In the genomic region with DNA sequence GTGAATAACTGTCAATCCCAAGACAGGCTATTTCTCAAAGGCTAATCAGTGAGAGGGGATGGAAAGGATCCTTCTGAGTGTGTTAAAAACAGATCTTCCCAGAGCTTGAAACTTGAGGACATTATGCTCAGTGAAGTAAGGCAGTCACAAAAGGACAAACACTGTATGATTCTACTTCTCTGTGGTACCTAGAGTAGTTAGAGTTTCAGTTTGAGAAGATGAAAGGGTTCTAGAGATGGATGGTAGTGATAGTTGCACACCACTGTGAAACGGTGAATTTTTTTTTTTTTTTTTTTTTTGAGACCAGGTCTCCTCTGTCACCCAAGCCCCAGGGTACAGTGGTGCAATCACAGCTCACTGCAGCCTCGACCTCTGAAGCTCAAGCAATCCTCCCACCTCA, we compare ENCODE assay signal across 25 cellular contexts.
DNase-seq lines count a peak whose midpoint lies in the region; ATAC-seq and TF ChIP-seq lines count a peak whose summit lies in the region.
"Had no signal": no experiment of that assay in that cellular context is flagged by ENCODE, and none has a peak within 500 bp of the region (broad histone marks: within the 10 kb centered on the region; RNA-seq: fewer than 3 reads in every experiment).

No MANE protein-coding gene starts in this region.

- TF ChIP-seq CTCF in cardiac muscle cell (IDR thresholded peaks at IDR 0.05; ENCODE audit: low read depth, low read length): no peak
- no peak for TF ChIP-seq CTCF in transverse colon (IDR thresholded peaks at IDR 0.05)

- no peaks in the 10 kb centered on the region for H3K9me3 ChIP-seq in cardiac muscle cell (ENCODE audit: low read depth)
- no peaks in the 10 kb centered on the region for H3K9me3 ChIP-seq in transverse colon
- H3K9me3 ChIP-seq: uterus had no signal

- no peak overlapping the region for H3K4me3 ChIP-seq in cardiac muscle cell
- H3K4me3 ChIP-seq in transverse colon: no peak overlapping the region
- H3K4me3 ChIP-seq: uterus had no signal

- H3K4me1 ChIP-seq in cardiac muscle cell (ENCODE audit: low read depth): peaks cover 52% of the 10 kb centered on the region
- peaks cover 5 to 17% (median 8%) of the 10 kb centered on the region in 4 donors for H3K4me1 ChIP-seq in transverse colon

- H3K36me3 Mint-ChIP-seq in activated T-helper 17 cell treated with anti-CD3 and anti-CD28 coated beads, Interleukin-2, amount 50 U/mL, for 72 hours (ENCODE audit: low read depth): no peaks in the 10 kb centered on the region
- H3K36me3 Mint-ChIP-seq: CD8-positive, alpha-beta memory T cell; natural killer cell treated with Interleukin-12 subunit alpha and Interleukin-12 subunit beta and Interleukin-15 and Interleukin-18, amount 100 ng/mL, for 72 hours had no signal

- H3K4me3 Mint-ChIP-seq in activated T-helper 17 cell treated with anti-CD3 and anti-CD28 coated beads, Interleukin-2, amount 50 U/mL, for 72 hours: no peak overlapping the region
- H3K4me3 Mint-ChIP-seq in stimulated activated naive CD8-positive, alpha-beta T cell treated with anti-CD3 and anti-CD28 coated beads, Interleukin-15, amount 100 ng/mL, for 72 hours: no peak overlapping the region
- H3K4me3 Mint-ChIP-seq: CD8-positive, alpha-beta memory T cell; H9; natural killer cell treated with Interleukin-12 subunit alpha and Interleukin-12 subunit beta and Interleukin-15 and Interleukin-18, amount 100 ng/mL, for 72 hours; T-helper 1 cell treated with Interleukin-12 subunit alpha and Interleukin-12 subunit beta and Interleukin-4 antibody, amounts not matched to agents 30 μg/mL and 1 μg/mL, for 36 hours had no signal

- H3K27me3 Mint-ChIP-seq in activated T-helper 17 cell treated with anti-CD3 and anti-CD28 coated beads, Interleukin-2, amount 50 U/mL, for 72 hours: peaks cover 9% of the 10 kb centered on the region
- H3K27me3 Mint-ChIP-seq in stimulated activated naive CD8-positive, alpha-beta T cell treated with anti-CD3 and anti-CD28 coated beads, Interleukin-15, amount 100 ng/mL, for 72 hours: peaks cover 25% of the 10 kb centered on the region

- 52 to 55% methylated on average over 2 of the region's 2 CpGs for WGBS in transverse colon (ENCODE audit: low coverage in 1 of 2), 2 donors

- in situ Hi-C loops in transverse colon (cut with MboI; ENCODE audit: low pct_ligation_motif_present in 1 of 4, low pct_unique_long_range_greater_than_20kb in 1 of 4, low sequenced_read_pairs in 3 of 4): no loop called here

- H3K27ac ChIP-seq in cardiac muscle cell (peak overlapping the region; percentile 99), transverse colon (no peak overlapping the region)
- H3K27ac ChIP-seq: uterus had no signal

- intact Hi-C loops in left ventricle myocardium superior (cut with micrococcal nuclease) (no loop called here), transverse colon (cut with DNase I; ENCODE audit: low total_unique reads) (no loop called here)

- H3K4me1 Mint-ChIP-seq in activated T-helper 17 cell treated with anti-CD3 and anti-CD28 coated beads, Interleukin-2, amount 50 U/mL, for 72 hours: no peaks in the 10 kb centered on the region
- peaks cover 10% of the 10 kb centered on the region for H3K4me1 Mint-ChIP-seq in stimulated activated naive CD8-positive, alpha-beta T cell treated with anti-CD3 and anti-CD28 coated beads, Interleukin-15, amount 100 ng/mL, for 72 hours
- H3K4me1 Mint-ChIP-seq: CD8-positive, alpha-beta memory T cell had no signal

- TF ChIP-seq EP300 in transverse colon (IDR thresholded peaks at IDR 0.05; ENCODE audit: low read depth): no peak

- ATAC-seq in left ventricle myocardium superior (no peak), HG02610 (IDR thresholded peaks at IDR 0.05; ENCODE audit: unreplicated experiment) (peak; percentile 65), GM21447 (IDR thresholded peaks at IDR 0.05; ENCODE audit: unreplicated experiment) (no peak)
- peak; percentile 80 for ATAC-seq in activated T-helper 17 cell treated with anti-CD3 and anti-CD28 coated beads, Interleukin-2, amount 50 U/mL, for 72 hours (replicated peaks)
- ATAC-seq in stimulated activated naive CD8-positive, alpha-beta T cell treated with anti-CD3 and anti-CD28 coated beads, Interleukin-15, amount 100 ng/mL, for 72 hours: peak; percentile 81
- ATAC-seq: left colon; natural killer cell treated with Interleukin-12 subunit alpha and Interleukin-12 subunit beta and Interleukin-15 and Interleukin-18, amount 100 ng/mL, for 72 hours; PC-3; SK-N-SH treated with all-trans-retinoic acid at 6 μM for 48 hours had no signal

- H3K36me3 ChIP-seq in cardiac muscle cell: no peaks in the 10 kb centered on the region
- H3K36me3 ChIP-seq in transverse colon: no peaks in the 10 kb centered on the region
- H3K36me3 ChIP-seq: uterus had no signal

- H3K9me3 Mint-ChIP-seq in activated T-helper 17 cell treated with anti-CD3 and anti-CD28 coated beads, Interleukin-2, amount 50 U/mL, for 72 hours: no peaks in the 10 kb centered on the region
- no peaks in the 10 kb centered on the region for H3K9me3 Mint-ChIP-seq in stimulated activated naive CD8-positive, alpha-beta T cell treated with anti-CD3 and anti-CD28 coated beads, Interleukin-15, amount 100 ng/mL, for 72 hours
- H3K9me3 Mint-ChIP-seq: CD8-positive, alpha-beta memory T cell; H9; natural killer cell treated with Interleukin-12 subunit alpha and Interleukin-12 subunit beta and Interleukin-15 and Interleukin-18, amount 100 ng/mL, for 72 hours; T-helper 1 cell treated with Interleukin-12 subunit alpha and Interleukin-12 subunit beta and Interleukin-4 antibody, amounts not matched to agents 30 μg/mL and 1 μg/mL, for 36 hours had no signal

- no peak overlapping the region for H3K27ac Mint-ChIP-seq in activated T-helper 17 cell treated with anti-CD3 and anti-CD28 coated beads, Interleukin-2, amount 50 U/mL, for 72 hours
- no peak overlapping the region for H3K27ac Mint-ChIP-seq in stimulated activated naive CD8-positive, alpha-beta T cell treated with anti-CD3 and anti-CD28 coated beads, Interleukin-15, amount 100 ng/mL, for 72 hours
- H3K27ac Mint-ChIP-seq: CD8-positive, alpha-beta memory T cell; H9; natural killer cell treated with Interleukin-12 subunit alpha and Interleukin-12 subunit beta and Interleukin-15 and Interleukin-18, amount 100 ng/mL, for 72 hours; T-helper 1 cell treated with Interleukin-12 subunit alpha and Interleukin-12 subunit beta and Interleukin-4 antibody, amounts not matched to agents 30 μg/mL and 1 μg/mL, for 36 hours had no signal

- no peak for TF ChIP-seq POLR2A in transverse colon (IDR thresholded peaks at IDR 0.05)

- H3K27me3 ChIP-seq in cardiac muscle cell: no peaks in the 10 kb centered on the region
- no peaks in the 10 kb centered on the region for H3K27me3 ChIP-seq in transverse colon
- H3K27me3 ChIP-seq: uterus had no signal

- DNase-seq in cardiac muscle cell (ENCODE audit: low read depth in 1 of 2, low spot score in 1 of 2) (no peak), left ventricle myocardium superior (no peak), transverse colon (no peak)
- DNase-seq in stimulated activated naive CD8-positive, alpha-beta T cell treated with anti-CD3 and anti-CD28 coated beads, Interleukin-15, amount 100 ng/mL, for 72 hours: no peak
- DNase-seq: ACHN; CD8-positive, alpha-beta memory T cell; DMS 273 treated with DMSO at 0.1 percent for 48 hours; H9; hypothalamus; Kasumi-1; left colon; NCI-H1436; NCI-H2081 treated with DMSO at 0.1 percent for 48 hours; NCI-H2227 treated with DMSO at 0.1 percent for 48 hours; NCI-H69; occipital lobe; PC-3; stimulated activated naive CD4-positive, alpha-beta T cell; uterus had no signal

Comparison
In these comparisons a context has a peak if more than half of its experiments do, and no peak if none do; other contexts are left out.
1. ATAC-seq: peak in HG02610 (single experiment), activated T-helper 17 cell treated with anti-CD3 and anti-CD28 coated beads, Interleukin-2, amount 50 U/mL, for 72 hours (single experiment) and stimulated activated naive CD8-positive, alpha-beta T cell treated with anti-CD3 and anti-CD28 coated beads, Interleukin-15, amount 100 ng/mL, for 72 hours (single experiment); none in left ventricle myocardium superior (single experiment) and GM21447 (single experiment).